In the genomic region with DNA sequence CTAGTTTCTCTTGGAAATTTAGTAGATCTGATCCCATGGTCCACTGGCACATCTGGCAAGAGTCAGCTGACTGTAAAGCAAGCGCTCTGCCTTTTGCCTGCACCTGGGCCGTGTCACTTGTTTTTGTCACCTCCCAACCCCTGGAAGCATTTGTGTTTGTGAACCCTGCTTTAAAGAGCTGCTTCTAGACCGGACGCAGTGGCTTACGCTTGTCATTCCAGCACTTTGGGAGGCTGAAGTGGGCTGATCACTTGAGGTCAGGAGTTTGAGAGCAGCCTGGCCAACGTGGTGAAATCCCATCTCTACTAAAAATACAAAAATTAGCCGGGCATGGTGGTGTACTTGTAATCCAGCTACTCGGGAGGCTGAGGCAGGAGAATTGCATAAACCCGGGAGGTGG, we compare ENCODE assay signal across 17 cellular contexts. TPM values are rescaled to one million over a fixed set of nuclear protein-coding genes. Genes with fewer than 3 reads are reported as not detected.
DNase-seq lines count a peak whose midpoint lies in the region; ATAC-seq and TF ChIP-seq lines count a peak whose summit lies in the region.
"Had no signal": no experiment of that assay in that cellular context is flagged by ENCODE, and none has a peak within 500 bp of the region (broad histone marks: within the 10 kb centered on the region; RNA-seq: fewer than 3 reads in every experiment).

No MANE protein-coding gene starts in this region.

- intact Hi-C loops in CD8-positive, alpha-beta T cell (cut with DNase I, micrococcal nuclease): loop anchor here (5.0 kb wide), 2 partner anchors 499 to 1169 kb away; no protein-coding TSS in a partner anchor

- peak overlapping the region; percentile 93 for H3K4me3 Mint-ChIP-seq in CD8-positive, alpha-beta T cell
- H3K4me3 Mint-ChIP-seq in activated naive CD8-positive, alpha-beta T cell treated with anti-CD3 and anti-CD28 coated beads, Interleukin-2, amount 50 U/mL, for 24 hours: peak overlapping the region; percentile 98
- peak overlapping the region; percentile 91 to 100 (median 97) for H3K4me3 Mint-ChIP-seq in naive thymus-derived CD8-positive, alpha-beta T cell
- H3K4me3 Mint-ChIP-seq in chondrocyte (ENCODE audit: unreplicated experiment): no peak overlapping the region

- H3K4me1 Mint-ChIP-seq in CD8-positive, alpha-beta T cell (ENCODE audit: low read depth): peaks cover 25% of the 10 kb centered on the region
- peaks cover 18% of the 10 kb centered on the region for H3K4me1 Mint-ChIP-seq in activated naive CD8-positive, alpha-beta T cell treated with anti-CD3 and anti-CD28 coated beads, Interleukin-2, amount 50 U/mL, for 24 hours
- peaks cover 15 to 38% (median 22%) of the 10 kb centered on the region in 4 donors for H3K4me1 Mint-ChIP-seq in naive thymus-derived CD8-positive, alpha-beta T cell
- peaks cover 8% of the 10 kb centered on the region for H3K4me1 Mint-ChIP-seq in chondrocyte (ENCODE audit: low read depth)

- no peak for ATAC-seq in CD8-positive, alpha-beta T cell
- ATAC-seq in activated naive CD8-positive, alpha-beta T cell treated with anti-CD3 and anti-CD28 coated beads, Interleukin-2, amount 50 U/mL, for 24 hours: no peak
- no peak for ATAC-seq in naive thymus-derived CD8-positive, alpha-beta T cell
- ATAC-seq: heart right ventricle had no signal

- peak overlapping the region; percentile 37 for H3K27ac Mint-ChIP-seq in CD8-positive, alpha-beta T cell
- H3K27ac Mint-ChIP-seq in activated naive CD8-positive, alpha-beta T cell treated with anti-CD3 and anti-CD28 coated beads, Interleukin-2, amount 50 U/mL, for 24 hours: peak overlapping the region; percentile 98
- H3K27ac Mint-ChIP-seq in naive thymus-derived CD8-positive, alpha-beta T cell: peak overlapping the region in 7 of 10 donors; percentile 49 to 98 (median 86)
- H3K27ac Mint-ChIP-seq in chondrocyte (ENCODE audit: unreplicated experiment): no peak overlapping the region

- DNase-seq in CD8-positive, alpha-beta T cell: no peak
- no peak for DNase-seq in activated naive CD8-positive, alpha-beta T cell treated with anti-CD3 and anti-CD28 coated beads, Interleukin-2, amount 50 U/mL, for 24 hours
- no peak for DNase-seq in naive thymus-derived CD8-positive, alpha-beta T cell
- DNase-seq in activated gamma-delta T cell (lab: John Stamatoyannopoulos, UW): no peak
- DNase-seq in NCI-H524 treated with DMSO at 0.1 percent for 48 hours (lab: John Stamatoyannopoulos, UW): no peak
- no peak for DNase-seq in chondrocyte (ENCODE audit: low spot score)
- DNase-seq: amniotic stem cell; COR-L47; GDM1; heart right ventricle; NCI-H2029; NCI-H748 treated with DMSO at 0.1 percent for 48 hours; stimulated activated CD4-positive, alpha-beta T cell treated with anti-CD3 and anti-CD28 coated beads, Interleukin-1b, Interleukin-23, amount 100 ng/mL, for 48 hours; thyroid gland had no signal

- no peaks in the 10 kb centered on the region for H3K27me3 ChIP-seq in CD8-positive, alpha-beta T cell (ENCODE audit: insufficient read depth, low read length)
- H3K27me3 ChIP-seq in KMS-11 (ENCODE audit: insufficient read depth, low read depth): peaks cover 6% of the 10 kb centered on the region; the same call in 1 of the 2 replicates
- H3K27me3 ChIP-seq: esophagus muscularis mucosa, heart right ventricle, thyroid gland had no signal

- 0 out of 2 replicates have a peak overlapping the region, but pooled peaks have one; percentile 94 for H3K4me2 ChIP-seq in KMS-11

- H3K27me3 Mint-ChIP-seq in CD8-positive, alpha-beta T cell (ENCODE audit: low read depth): no peaks in the 10 kb centered on the region
- no peaks in the 10 kb centered on the region for H3K27me3 Mint-ChIP-seq in activated naive CD8-positive, alpha-beta T cell treated with anti-CD3 and anti-CD28 coated beads, Interleukin-2, amount 50 U/mL, for 24 hours
- no peaks in the 10 kb centered on the region for H3K27me3 Mint-ChIP-seq in naive thymus-derived CD8-positive, alpha-beta T cell
- H3K27me3 Mint-ChIP-seq in chondrocyte (ENCODE audit: low read depth): no peaks in the 10 kb centered on the region

- no peak overlapping the region for H3K27ac ChIP-seq in CD8-positive, alpha-beta T cell (ENCODE audit: low read depth, low read length)
- H3K27ac ChIP-seq in KMS-11: no peak overlapping the region
- H3K27ac ChIP-seq: thyroid gland had no signal

- H3K4me1 ChIP-seq in CD8-positive, alpha-beta T cell (ENCODE audit: insufficient read depth, low read length): peaks cover 21% of the 10 kb centered on the region
- peaks cover 12% of the 10 kb centered on the region for H3K4me1 ChIP-seq in KMS-11 (ENCODE audit: low read depth, poor library complexity, severe bottlenecking)

- CTCF ChIA-PET in CD8-positive, alpha-beta T cell (lab: Charles Lee): interaction anchor here (1.2 to 2.6 kb wide), 2 partner anchors 9 to 34 kb away, joined by 3 to 7 read pairs; no protein-coding TSS in a partner anchor

- H3K9ac ChIP-seq in KMS-11: no peak overlapping the region

- H3K36me3 Mint-ChIP-seq in CD8-positive, alpha-beta T cell: peaks cover 42% of the 10 kb centered on the region
- peaks cover 37% of the 10 kb centered on the region for H3K36me3 Mint-ChIP-seq in activated naive CD8-positive, alpha-beta T cell treated with anti-CD3 and anti-CD28 coated beads, Interleukin-2, amount 50 U/mL, for 24 hours (ENCODE audit: low read depth)
- peaks cover 0 to 50% (median 7%) of the 10 kb centered on the region in 3 donors for H3K36me3 Mint-ChIP-seq in naive thymus-derived CD8-positive, alpha-beta T cell
- H3K36me3 Mint-ChIP-seq in chondrocyte (ENCODE audit: low read depth): peaks cover 12% of the 10 kb centered on the region

- H4K20me1 ChIP-seq in KMS-11 (ENCODE audit: insufficient read depth): no peaks in the 10 kb centered on the region

- POLR2A ChIA-PET in CD8-positive, alpha-beta T cell (lab: Charles Lee): interaction anchor here (3.4 kb wide), 1 partner anchor 9 kb away, joined by 27 read pairs; the partner anchor contains the start of gene ALKBH7
- POLR2A ChIA-PET in naive thymus-derived CD8-positive, alpha-beta T cell (lab: Charles Lee): interaction anchor here (0.7 to 5.2 kb wide), 2 partner anchors 9 to 1732 kb away, joined by 5 to 83 read pairs; partner anchors contain the start of gene ALKBH7

- no peak overlapping the region for H2AFZ ChIP-seq in KMS-11 (ENCODE audit: low read depth)

- peaks cover 20% of the 10 kb centered on the region; the same call in 1 of the 2 replicates for H3K79me2 ChIP-seq in KMS-11 (ENCODE audit: insufficient read depth, low read depth)

- H3K36me3 ChIP-seq in CD8-positive, alpha-beta T cell (ENCODE audit: insufficient read depth, low read length): peaks cover 35% of the 10 kb centered on the region
- peaks cover under 1% of the 10 kb centered on the region; the same call in 1 of the 2 replicates for H3K36me3 ChIP-seq in KMS-11 (ENCODE audit: insufficient read depth)

- no peak for TF ChIP-seq CTCF in CD8-positive, alpha-beta T cell (IDR thresholded peaks at IDR 0.05)
- TF ChIP-seq CTCF in KMS-11 (conservative IDR thresholded peaks at IDR 0.05; ENCODE audit: low read depth, low read length): no peak
- no peak for TF ChIP-seq CTCF in chondrocyte (IDR thresholded peaks at IDR 0.05)

- H3K9me3 ChIP-seq in CD8-positive, alpha-beta T cell (ENCODE audit: low read length): no peaks in the 10 kb centered on the region
- H3K9me3 ChIP-seq: esophagus muscularis mucosa, heart right ventricle, thyroid gland had no signal

- H3K4me3 ChIP-seq in CD8-positive, alpha-beta T cell (ENCODE audit: low read depth, low read length): no peak overlapping the region
- H3K4me3 ChIP-seq in KMS-11 (IDR thresholded peaks at IDR 0.05; ENCODE audit: insufficient read depth, low read depth, low read length): no peak overlapping the region
- H3K4me3 ChIP-seq: thyroid gland had no signal

- no peaks in the 10 kb centered on the region for H3K9me3 Mint-ChIP-seq in CD8-positive, alpha-beta T cell
- no peaks in the 10 kb centered on the region for H3K9me3 Mint-ChIP-seq in activated naive CD8-positive, alpha-beta T cell treated with anti-CD3 and anti-CD28 coated beads, Interleukin-2, amount 50 U/mL, for 24 hours
- H3K9me3 Mint-ChIP-seq in naive thymus-derived CD8-positive, alpha-beta T cell: no peaks in the 10 kb centered on the region
- no peaks in the 10 kb centered on the region for H3K9me3 Mint-ChIP-seq in chondrocyte (ENCODE audit: low read depth)

RNA-seq across cellular contexts. Expression of gene CLPP, which starts 2.1 kb away (rescaled TPM):
- total RNA-seq in CD8-positive, alpha-beta T cell: 10 to 100 TPM; 58.9 to 60.8 TPM
- 10 to 100 TPM; 73.0 to 74.4 TPM for total RNA-seq in naive thymus-derived CD8-positive, alpha-beta T cell
- polyA plus RNA-seq in naive thymus-derived CD8-positive, alpha-beta T cell: 100 to 1,000 TPM; 142 to 197 (median 148) TPM
- total RNA-seq in chondrocyte: 66.5 to 74.6 TPM (median 68.3 TPM) in 3 replicates

RNA-seq across cellular contexts. Expression of gene ALKBH7, which starts 9.2 kb away (rescaled TPM):
- 10 to 100 TPM; 63.6 to 66.2 TPM for total RNA-seq in CD8-positive, alpha-beta T cell
- total RNA-seq in naive thymus-derived CD8-positive, alpha-beta T cell: 10 to 100 TPM; 73.7 TPM
- 100 to 1,000 TPM; 130 to 162 (median 144) TPM for polyA plus RNA-seq in naive thymus-derived CD8-positive, alpha-beta T cell
- total RNA-seq in chondrocyte: 46.0 to 74.3 TPM (median 71.7 TPM) in 3 replicates

RNA-seq across cellular contexts. Expression of gene PSPN, which starts 12.3 kb away (rescaled TPM):
- total RNA-seq in CD8-positive, alpha-beta T cell: under 1 TPM; 0.76 to 0.92 TPM
- total RNA-seq in naive thymus-derived CD8-positive, alpha-beta T cell: 1 to 10 TPM; 3.3 to 3.7 TPM
- 1 to 10 TPM in 2 of 3 donors, under 1 TPM in 1; 0.50 to 1.2 (median 1.1) TPM for polyA plus RNA-seq in naive thymus-derived CD8-positive, alpha-beta T cell
- 2.8 to 3.4 TPM (median 3.1 TPM) in 3 replicates for total RNA-seq in chondrocyte

RNA-seq across cellular contexts. Expression of gene GTF2F1, which starts 29.5 kb away (rescaled TPM):
- total RNA-seq in CD8-positive, alpha-beta T cell: 10 to 100 TPM; 65.2 to 67.9 TPM
- 10 to 100 TPM; 54.1 to 64.8 TPM for total RNA-seq in naive thymus-derived CD8-positive, alpha-beta T cell
- polyA plus RNA-seq in naive thymus-derived CD8-positive, alpha-beta T cell: 10 to 100 TPM; 16.3 to 30.1 (median 20.6) TPM
- total RNA-seq in chondrocyte: 58.8 to 64.0 TPM (median 60.4 TPM) in 3 replicates

RNA-seq across cellular contexts. Expression of gene ACER1, which starts 30.0 kb away (rescaled TPM):
- 1 to 10 TPM; 1.7 to 2.6 TPM for total RNA-seq in CD8-positive, alpha-beta T cell
- 1 to 10 TPM in 1 of 2 experiments, under 1 TPM in 1; 0.91 to 1.1 TPM for total RNA-seq in naive thymus-derived CD8-positive, alpha-beta T cell
- 1 to 10 TPM; 1.4 to 2.6 (median 2.3) TPM for polyA plus RNA-seq in naive thymus-derived CD8-positive, alpha-beta T cell
- total RNA-seq in chondrocyte: not detected in 3 replicates
- total RNA-seq: esophagus muscularis mucosa, heart right ventricle, myocyte had no signal
- polyA plus RNA-seq: heart right ventricle had no signal
